Comparison of ENCODE assay signal across 21 cellular contexts in the genomic region with DNA sequence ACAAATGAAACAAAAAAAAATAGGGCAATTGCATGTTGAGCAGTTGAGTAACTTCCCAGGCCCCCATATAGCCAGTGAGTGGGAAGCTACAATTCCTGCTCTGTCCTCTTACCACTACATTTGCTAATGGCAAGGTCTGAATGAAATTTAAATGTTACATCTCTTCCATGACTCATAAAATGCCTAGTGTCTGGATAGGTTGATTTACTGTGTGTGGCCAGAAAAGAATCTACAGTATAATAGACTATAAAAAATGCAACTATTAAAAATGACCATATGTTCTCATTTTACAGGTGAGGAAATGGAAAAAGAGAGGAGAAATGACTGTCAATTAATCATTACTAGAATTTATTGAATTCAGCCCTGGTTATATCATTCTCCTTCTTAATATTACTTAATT.
A peak's percentile ranks its signal among the peaks of the same experiment; 100 is the strongest.
DNase-seq lines count a peak whose midpoint lies in the region; ATAC-seq and TF ChIP-seq lines count a peak whose summit lies in the region.
"Had no signal": no experiment of that assay in that cellular context is flagged by ENCODE, and none has a peak within 500 bp of the region (broad histone marks: within the 10 kb centered on the region; RNA-seq: fewer than 3 reads in every experiment).

No MANE protein-coding gene starts in this region.

- no peaks in the 10 kb centered on the region for H4K20me1 ChIP-seq in osteoblast (ENCODE audit: insufficient read depth, low read length)

- no peak for TF ChIP-seq CTCF in osteoblast (IDR thresholded peaks at IDR 0.05; ENCODE audit: extremely low read depth, low read depth, low read length)

- no peak overlapping the region for H3K4me2 ChIP-seq in osteoblast (ENCODE audit: insufficient read depth, low read length)

- CTCF ChIA-PET in activated CD8-positive, alpha-beta memory T cell treated with anti-CD3 and anti-CD28 coated beads, Interleukin-2, amount 10 ng/mL, durations not matched to agents 7 days and 5 days (lab: Charles Lee) = no interaction called here

- H3K9me3 Mint-ChIP-seq in activated T-helper 1 cell treated with anti-CD3 and anti-CD28 coated beads, Interleukin-12 subunit alpha, Interleukin-12 subunit beta, Interleukin-2, Interleukin-4 antibody, amounts not matched to agents 30 ng/mL and 10 ng/mL and 1 ng/mL, durations not matched to agents 14 hours and 24 hours and 36 hours = peaks cover 29% of the 10 kb centered on the region
- H3K9me3 Mint-ChIP-seq in activated CD8-positive, alpha-beta memory T cell treated with anti-CD3 and anti-CD28 coated beads, Interleukin-2, amount 10 ng/mL, durations not matched to agents 7 days and 5 days (ENCODE audit: low read depth) = peaks cover 19% of the 10 kb centered on the region

- intact Hi-C loops in activated T-helper 1 cell treated with anti-CD3 and anti-CD28 coated beads, Interleukin-12 subunit alpha, Interleukin-12 subunit beta, Interleukin-2, Interleukin-4 antibody, amounts not matched to agents 30 ng/mL and 10 ng/mL and 1 ng/mL, durations not matched to agents 14 hours and 24 hours and 36 hours (cut with micrococcal nuclease) = no loop called here

- H3K27ac Mint-ChIP-seq in activated T-helper 1 cell treated with anti-CD3 and anti-CD28 coated beads, Interleukin-12 subunit alpha, Interleukin-12 subunit beta, Interleukin-2, Interleukin-4 antibody, amounts not matched to agents 30 ng/mL and 10 ng/mL and 1 ng/mL, durations not matched to agents 14 hours and 24 hours and 36 hours = no peak overlapping the region
- H3K27ac Mint-ChIP-seq in activated CD8-positive, alpha-beta memory T cell treated with anti-CD3 and anti-CD28 coated beads, Interleukin-2, amount 10 ng/mL, durations not matched to agents 7 days and 5 days = no peak overlapping the region
- H3K27ac Mint-ChIP-seq: CD14-positive monocyte had no signal

- H3K27me3 ChIP-seq in osteoblast (ENCODE audit: insufficient read depth, low read length) = no peaks in the 10 kb centered on the region
- H3K27me3 ChIP-seq: MG63 had no signal

- no peak overlapping the region for H3K4me3 Mint-ChIP-seq in activated T-helper 1 cell treated with anti-CD3 and anti-CD28 coated beads, Interleukin-12 subunit alpha, Interleukin-12 subunit beta, Interleukin-2, Interleukin-4 antibody, amounts not matched to agents 30 ng/mL and 10 ng/mL and 1 ng/mL, durations not matched to agents 14 hours and 24 hours and 36 hours
- H3K4me3 Mint-ChIP-seq in activated CD8-positive, alpha-beta memory T cell treated with anti-CD3 and anti-CD28 coated beads, Interleukin-2, amount 10 ng/mL, durations not matched to agents 7 days and 5 days = no peak overlapping the region
- H3K4me3 Mint-ChIP-seq: CD14-positive monocyte had no signal

- DNase-seq in EL (peak; percentile 3), M059J (ENCODE audit: low read depth) (peak; percentile 1), astrocyte of the hippocampus (ENCODE audit: low read depth, low spot score) (peak; percentile 9), osteoblast (ENCODE audit: insufficient read length, low spot score, missing footprints) (peak; percentile 11), DMS 273 treated with DMSO at 0.1 percent for 48 hours (lab: John Stamatoyannopoulos, UW) (no peak)
- no peak for DNase-seq in activated T-helper 1 cell treated with anti-CD3 and anti-CD28 coated beads, Interleukin-12 subunit alpha, Interleukin-12 subunit beta, Interleukin-2, Interleukin-4 antibody, amounts not matched to agents 30 ng/mL and 10 ng/mL and 1 ng/mL, durations not matched to agents 14 hours and 24 hours and 36 hours (ENCODE audit: low spot score)
- no peak for DNase-seq in activated CD8-positive, alpha-beta memory T cell treated with anti-CD3 and anti-CD28 coated beads, Interleukin-2, amount 10 ng/mL, durations not matched to agents 7 days and 5 days
- DNase-seq: DND-41, GF-D8, IMR-90, MG63, NCI-H1092, NCI-H1436 treated with DMSO at 0.1 percent for 48 hours, NCI-H2029 treated with DMSO at 0.1 percent for 48 hours, NCI-H2171, NCI-H446 treated with DMSO at 0.1 percent for 48 hours had no signal

- H3K27me3 Mint-ChIP-seq in activated T-helper 1 cell treated with anti-CD3 and anti-CD28 coated beads, Interleukin-12 subunit alpha, Interleukin-12 subunit beta, Interleukin-2, Interleukin-4 antibody, amounts not matched to agents 30 ng/mL and 10 ng/mL and 1 ng/mL, durations not matched to agents 14 hours and 24 hours and 36 hours (ENCODE audit: insufficient read depth) = no peaks in the 10 kb centered on the region
- H3K27me3 Mint-ChIP-seq in activated CD8-positive, alpha-beta memory T cell treated with anti-CD3 and anti-CD28 coated beads, Interleukin-2, amount 10 ng/mL, durations not matched to agents 7 days and 5 days = no peaks in the 10 kb centered on the region

- no peaks in the 10 kb centered on the region for H3K36me3 ChIP-seq in osteoblast (ENCODE audit: insufficient read depth, low read length)
- H3K36me3 ChIP-seq: MG63 had no signal

- H3K79me2 ChIP-seq in osteoblast (ENCODE audit: insufficient read depth, low read length) = no peaks in the 10 kb centered on the region

- no peak overlapping the region for H3K4me3 ChIP-seq in osteoblast (ENCODE audit: insufficient read depth, low read length)
- H3K4me3 ChIP-seq: MG63 had no signal

- no peaks in the 10 kb centered on the region for H3K9me3 ChIP-seq in osteoblast (ENCODE audit: low read depth, low read length)
- H3K9me3 ChIP-seq: MG63 had no signal

- H2AFZ ChIP-seq in osteoblast (ENCODE audit: low read length) = no peak overlapping the region

- no peak overlapping the region for H3K27ac ChIP-seq in osteoblast (ENCODE audit: low read depth, low read length)
- H3K27ac ChIP-seq: HL-60 had no signal

- H3K4me1 Mint-ChIP-seq in activated T-helper 1 cell treated with anti-CD3 and anti-CD28 coated beads, Interleukin-12 subunit alpha, Interleukin-12 subunit beta, Interleukin-2, Interleukin-4 antibody, amounts not matched to agents 30 ng/mL and 10 ng/mL and 1 ng/mL, durations not matched to agents 14 hours and 24 hours and 36 hours (ENCODE audit: low read depth) = no peaks in the 10 kb centered on the region
- no peaks in the 10 kb centered on the region for H3K4me1 Mint-ChIP-seq in activated CD8-positive, alpha-beta memory T cell treated with anti-CD3 and anti-CD28 coated beads, Interleukin-2, amount 10 ng/mL, durations not matched to agents 7 days and 5 days
- H3K4me1 Mint-ChIP-seq: CD14-positive monocyte had no signal

- peaks cover 2% of the 10 kb centered on the region for H3K4me1 ChIP-seq in osteoblast (ENCODE audit: insufficient read depth, low read length)

- no peak for ATAC-seq in GM19455 (IDR thresholded peaks at IDR 0.05; ENCODE audit: unreplicated experiment)
- ATAC-seq in activated CD8-positive, alpha-beta memory T cell treated with anti-CD3 and anti-CD28 coated beads, Interleukin-2, amount 10 ng/mL, durations not matched to agents 7 days and 5 days = no peak
- ATAC-seq: Panc1, Right ventricle myocardium inferior had no signal

- H3K36me3 Mint-ChIP-seq in activated T-helper 1 cell treated with anti-CD3 and anti-CD28 coated beads, Interleukin-12 subunit alpha, Interleukin-12 subunit beta, Interleukin-2, Interleukin-4 antibody, amounts not matched to agents 30 ng/mL and 10 ng/mL and 1 ng/mL, durations not matched to agents 14 hours and 24 hours and 36 hours (ENCODE audit: low read depth) = no peaks in the 10 kb centered on the region
- no peaks in the 10 kb centered on the region for H3K36me3 Mint-ChIP-seq in activated CD8-positive, alpha-beta memory T cell treated with anti-CD3 and anti-CD28 coated beads, Interleukin-2, amount 10 ng/mL, durations not matched to agents 7 days and 5 days
- H3K36me3 Mint-ChIP-seq: CD14-positive monocyte had no signal

Comparison
In these comparisons a context has a peak if more than half of its experiments do, and no peak if none do; other contexts are left out.
1. DNase-seq: peak in EL (single experiment), M059J (single experiment), astrocyte of the hippocampus (single experiment) and osteoblast (single experiment); none in activated T-helper 1 cell treated with anti-CD3 and anti-CD28 coated beads, Interleukin-12 subunit alpha, Interleukin-12 subunit beta, Interleukin-2, Interleukin-4 antibody, amounts not matched to agents 30 ng/mL and 10 ng/mL and 1 ng/mL, durations not matched to agents 14 hours and 24 hours and 36 hours (single experiment), DMS 273 treated with DMSO at 0.1 percent for 48 hours (single experiment) and activated CD8-positive, alpha-beta memory T cell treated with anti-CD3 and anti-CD28 coated beads, Interleukin-2, amount 10 ng/mL, durations not matched to agents 7 days and 5 days (single experiment).